Comparison of ENCODE assay signal across 1 cellular context in the genomic region with DNA sequence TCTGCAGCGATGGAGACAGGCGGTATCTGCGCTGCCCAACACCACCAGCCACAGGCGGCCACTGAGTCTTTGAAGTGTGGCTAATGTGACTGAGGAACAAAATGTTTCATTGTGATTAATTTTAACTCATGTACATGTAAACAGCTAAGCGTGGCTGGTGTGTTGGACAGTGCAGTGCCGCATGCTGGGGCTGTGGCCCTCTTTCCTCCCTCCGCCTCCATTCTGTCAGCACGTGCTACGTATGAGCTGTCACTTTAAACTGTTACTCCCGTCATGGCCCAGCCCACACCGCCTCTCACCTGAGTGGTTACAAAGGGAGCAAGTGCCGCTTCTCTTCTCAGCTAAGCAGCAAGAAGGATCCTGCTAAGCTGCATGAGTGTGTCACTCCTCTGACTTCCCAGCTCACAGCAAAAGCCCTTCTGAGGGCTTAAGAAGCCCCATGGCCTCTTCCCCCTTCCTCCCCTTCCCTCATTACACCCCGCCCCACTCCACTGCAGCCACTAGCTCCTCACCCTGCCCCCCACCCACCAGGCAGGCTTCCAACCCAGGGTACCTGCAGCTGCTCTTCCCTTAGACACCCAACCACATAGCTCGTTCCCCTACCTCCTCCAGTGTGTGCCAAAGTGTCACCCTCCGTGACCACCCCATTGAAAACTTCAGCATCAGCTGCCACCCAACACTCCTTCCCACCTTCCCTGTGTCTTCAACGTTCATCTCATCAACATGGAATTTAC.
TF ChIP-seq lines count a peak whose summit lies in the region.

No MANE protein-coding gene starts in this region.

TF ChIP-seq in HepG2, 621 proteins besides CTCF, POLR2A, EP300 and RAD21 (continued from another document and continues in another):
- TF ChIP-seq AKNA (CRISPR knock-in tag; IDR thresholded peaks at IDR 0.05; ENCODE audit: borderline replicate concordance): no peak
- TF ChIP-seq, protein P1, sequence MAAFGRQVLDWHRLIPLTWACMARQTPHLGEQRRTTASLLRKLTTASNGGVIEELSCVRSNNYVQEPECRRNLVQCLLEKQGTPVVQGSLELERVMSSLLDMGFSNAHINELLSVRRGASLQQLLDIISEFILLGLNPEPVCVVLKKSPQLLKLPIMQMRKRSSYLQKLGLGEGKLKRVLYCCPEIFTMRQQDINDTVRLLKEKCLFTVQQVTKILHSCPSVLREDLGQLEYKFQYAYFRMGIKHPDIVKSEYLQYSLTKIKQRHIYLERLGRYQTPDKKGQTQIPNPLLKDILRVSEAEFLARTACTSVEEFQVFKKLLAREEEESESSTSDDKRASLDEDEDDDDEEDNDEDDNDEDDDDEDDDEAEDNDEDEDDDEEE (CRISPR knock-in tag; IDR thresholded peaks at IDR 0.05): no peak
- no peak for TF ChIP-seq HMG20A (CRISPR knock-in tag; IDR thresholded peaks at IDR 0.05; ENCODE audit: borderline replicate concordance)
- TF ChIP-seq TAF1 (CRISPR knock-in tag; IDR thresholded peaks at IDR 0.05): no peak
- no peak for TF ChIP-seq PAWR (CRISPR knock-in tag; IDR thresholded peaks at IDR 0.05; ENCODE audit: borderline replicate concordance)
- TF ChIP-seq ZFP91 (CRISPR knock-in tag; IDR thresholded peaks at IDR 0.05; ENCODE audit: borderline replicate concordance): peak; percentile 86
- TF ChIP-seq ZBTB21 (CRISPR knock-in tag; IDR thresholded peaks at IDR 0.05): no peak
- TF ChIP-seq RXRB (CRISPR knock-in tag; IDR thresholded peaks at IDR 0.05; ENCODE audit: borderline replicate concordance): no peak
- no peak for TF ChIP-seq BCL6 (CRISPR knock-in tag; IDR thresholded peaks at IDR 0.05)
- no peak for TF ChIP-seq ARNT (IDR thresholded peaks at IDR 0.05)
- TF ChIP-seq ZFY (CRISPR knock-in tag; IDR thresholded peaks at IDR 0.05): no peak
- no peak for TF ChIP-seq ZNF775 (CRISPR knock-in tag; IDR thresholded peaks at IDR 0.05; ENCODE audit: borderline replicate concordance)
- no peak for TF ChIP-seq REST (IDR thresholded peaks at IDR 0.05; ENCODE audit: borderline replicate concordance in 1 of 2, low read depth in 1 of 2, low read length in 2 of 2)
- TF ChIP-seq MYC (CRISPR knock-in tag; IDR thresholded peaks at IDR 0.05; ENCODE audit: borderline replicate concordance): peak; percentile 45; the same call in 1 of the 2 replicates
- no peak for TF ChIP-seq ZNF33B (CRISPR knock-in tag; IDR thresholded peaks at IDR 0.05)
- 0 out of 2 replicates have a peak, but pooled peaks have one; percentile 34 for TF ChIP-seq TARDBP (CRISPR knock-in tag; IDR thresholded peaks at IDR 0.05)
- no peak for TF ChIP-seq ZNF562 (CRISPR knock-in tag; IDR thresholded peaks at IDR 0.05; ENCODE audit: borderline replicate concordance)
- no peak for TF ChIP-seq BRD4 (CRISPR knock-in tag; IDR thresholded peaks at IDR 0.05)
- TF ChIP-seq, protein P2, sequence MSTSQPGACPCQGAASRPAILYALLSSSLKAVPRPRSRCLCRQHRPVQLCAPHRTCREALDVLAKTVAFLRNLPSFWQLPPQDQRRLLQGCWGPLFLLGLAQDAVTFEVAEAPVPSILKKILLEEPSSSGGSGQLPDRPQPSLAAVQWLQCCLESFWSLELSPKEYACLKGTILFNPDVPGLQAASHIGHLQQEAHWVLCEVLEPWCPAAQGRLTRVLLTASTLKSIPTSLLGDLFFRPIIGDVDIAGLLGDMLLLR (CRISPR knock-in tag; IDR thresholded peaks at IDR 0.05): peak; percentile 35; the same call in 1 of the 2 replicates
- TF ChIP-seq, protein P3, sequence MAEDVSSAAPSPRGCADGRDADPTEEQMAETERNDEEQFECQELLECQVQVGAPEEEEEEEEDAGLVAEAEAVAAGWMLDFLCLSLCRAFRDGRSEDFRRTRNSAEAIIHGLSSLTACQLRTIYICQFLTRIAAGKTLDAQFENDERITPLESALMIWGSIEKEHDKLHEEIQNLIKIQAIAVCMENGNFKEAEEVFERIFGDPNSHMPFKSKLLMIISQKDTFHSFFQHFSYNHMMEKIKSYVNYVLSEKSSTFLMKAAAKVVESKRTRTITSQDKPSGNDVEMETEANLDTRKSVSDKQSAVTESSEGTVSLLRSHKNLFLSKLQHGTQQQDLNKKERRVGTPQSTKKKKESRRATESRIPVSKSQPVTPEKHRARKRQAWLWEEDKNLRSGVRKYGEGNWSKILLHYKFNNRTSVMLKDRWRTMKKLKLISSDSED (CRISPR knock-in tag; IDR thresholded peaks at IDR 0.05): no peak
- TF ChIP-seq ZFP1 (CRISPR knock-in tag; IDR thresholded peaks at IDR 0.05): no peak
- no peak for TF ChIP-seq NFRKB (IDR thresholded peaks at IDR 0.05)
- no peak for TF ChIP-seq ZNF792 (CRISPR knock-in tag; IDR thresholded peaks at IDR 0.05)
- 0 out of 2 replicates have a peak, but pooled peaks have one; percentile 10 for TF ChIP-seq SALL1 (CRISPR knock-in tag; IDR thresholded peaks at IDR 0.05)
- no peak for TF ChIP-seq ZBTB44 (CRISPR knock-in tag; IDR thresholded peaks at IDR 0.05)
- TF ChIP-seq ZNF879 (CRISPR knock-in tag; IDR thresholded peaks at IDR 0.05): no peak
- TF ChIP-seq, protein P4, sequence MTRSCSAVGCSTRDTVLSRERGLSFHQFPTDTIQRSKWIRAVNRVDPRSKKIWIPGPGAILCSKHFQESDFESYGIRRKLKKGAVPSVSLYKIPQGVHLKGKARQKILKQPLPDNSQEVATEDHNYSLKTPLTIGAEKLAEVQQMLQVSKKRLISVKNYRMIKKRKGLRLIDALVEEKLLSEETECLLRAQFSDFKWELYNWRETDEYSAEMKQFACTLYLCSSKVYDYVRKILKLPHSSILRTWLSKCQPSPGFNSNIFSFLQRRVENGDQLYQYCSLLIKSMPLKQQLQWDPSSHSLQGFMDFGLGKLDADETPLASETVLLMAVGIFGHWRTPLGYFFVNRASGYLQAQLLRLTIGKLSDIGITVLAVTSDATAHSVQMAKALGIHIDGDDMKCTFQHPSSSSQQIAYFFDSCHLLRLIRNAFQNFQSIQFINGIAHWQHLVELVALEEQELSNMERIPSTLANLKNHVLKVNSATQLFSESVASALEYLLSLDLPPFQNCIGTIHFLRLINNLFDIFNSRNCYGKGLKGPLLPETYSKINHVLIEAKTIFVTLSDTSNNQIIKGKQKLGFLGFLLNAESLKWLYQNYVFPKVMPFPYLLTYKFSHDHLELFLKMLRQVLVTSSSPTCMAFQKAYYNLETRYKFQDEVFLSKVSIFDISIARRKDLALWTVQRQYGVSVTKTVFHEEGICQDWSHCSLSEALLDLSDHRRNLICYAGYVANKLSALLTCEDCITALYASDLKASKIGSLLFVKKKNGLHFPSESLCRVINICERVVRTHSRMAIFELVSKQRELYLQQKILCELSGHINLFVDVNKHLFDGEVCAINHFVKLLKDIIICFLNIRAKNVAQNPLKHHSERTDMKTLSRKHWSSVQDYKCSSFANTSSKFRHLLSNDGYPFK (CRISPR knock-in tag; IDR thresholded peaks at IDR 0.05; ENCODE audit: borderline replicate concordance): no peak
- TF ChIP-seq ZNF431 (CRISPR knock-in tag; IDR thresholded peaks at IDR 0.05; ENCODE audit: borderline replicate concordance, low read depth): no peak
- no peak for TF ChIP-seq MTF2 (CRISPR knock-in tag; IDR thresholded peaks at IDR 0.05; ENCODE audit: borderline replicate concordance)
- TF ChIP-seq ZBTB1 (CRISPR knock-in tag; IDR thresholded peaks at IDR 0.05; ENCODE audit: borderline replicate concordance): no peak
- no peak for TF ChIP-seq ZBTB7A (CRISPR knock-in tag; IDR thresholded peaks at IDR 0.05)
- no peak for TF ChIP-seq ZBTB3 (CRISPR knock-in tag; IDR thresholded peaks at IDR 0.05; ENCODE audit: borderline replicate concordance, low read depth)
- TF ChIP-seq IRF9 (CRISPR knock-in tag; IDR thresholded peaks at IDR 0.05; ENCODE audit: borderline replicate concordance): no peak
- no peak for TF ChIP-seq PLRG1 (conservative IDR thresholded peaks at IDR 0.05)
- TF ChIP-seq, protein P5, sequence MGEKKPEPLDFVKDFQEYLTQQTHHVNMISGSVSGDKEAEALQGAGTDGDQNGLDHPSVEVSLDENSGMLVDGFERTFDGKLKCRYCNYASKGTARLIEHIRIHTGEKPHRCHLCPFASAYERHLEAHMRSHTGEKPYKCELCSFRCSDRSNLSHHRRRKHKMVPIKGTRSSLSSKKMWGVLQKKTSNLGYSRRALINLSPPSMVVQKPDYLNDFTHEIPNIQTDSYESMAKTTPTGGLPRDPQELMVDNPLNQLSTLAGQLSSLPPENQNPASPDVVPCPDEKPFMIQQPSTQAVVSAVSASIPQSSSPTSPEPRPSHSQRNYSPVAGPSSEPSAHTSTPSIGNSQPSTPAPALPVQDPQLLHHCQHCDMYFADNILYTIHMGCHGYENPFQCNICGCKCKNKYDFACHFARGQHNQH (CRISPR knock-in tag; IDR thresholded peaks at IDR 0.05): peak; percentile 21; the same call in 1 of the 2 replicates
- TF ChIP-seq NPAS2 (CRISPR knock-in tag; IDR thresholded peaks at IDR 0.05; ENCODE audit: borderline replicate concordance): no peak
